ENCODE assay signal across 14 cellular contexts in genomic region chr10:89773081-89773480, GRCh38.
DNase-seq lines count a peak whose midpoint lies in the region; ATAC-seq and TF ChIP-seq lines count a peak whose summit lies in the region.
"Had no signal": no experiment of that assay in that cellular context is flagged by ENCODE, and none has a peak within 500 bp of the region (broad histone marks: within the 10 kb centered on the region; RNA-seq: fewer than 3 reads in every experiment).

No MANE protein-coding gene starts in this region.

- TF ChIP-seq CTCF in epithelial cell of proximal tubule (conservative IDR thresholded peaks at IDR 0.05; ENCODE audit: low read depth, low read length) (no peak), psoas muscle (IDR thresholded peaks at IDR 0.05) (no peak), omental fat pad (IDR thresholded peaks at IDR 0.05) (no peak), gastroesophageal sphincter (IDR thresholded peaks at IDR 0.05) (no peak)

- H3K4me1 ChIP-seq in psoas muscle (no peaks in the 10 kb centered on the region), gastroesophageal sphincter (no peaks in the 10 kb centered on the region)

- 47 to 93% (median 78%) methylated on average over 1 of the region's 1 CpG for WGBS in psoas muscle, 3 donors
- 50 to 89% methylated on average over 1 of the region's 1 CpG for WGBS in gastroesophageal sphincter (ENCODE audit: low coverage in 1 of 2), 2 donors

- TF ChIP-seq EP300 in gastroesophageal sphincter (IDR thresholded peaks at IDR 0.05): no peak

- ATAC-seq in psoas muscle: no peak
- no peak for ATAC-seq in omental fat pad (ENCODE audit: low FRiP score)
- ATAC-seq in HG02938 (IDR thresholded peaks at IDR 0.05; ENCODE audit: unreplicated experiment): no peak
- no peak for ATAC-seq in gastroesophageal sphincter

- intact Hi-C loops in psoas muscle (cut with DNase I): no loop called here

- DNase-seq in Ammon's horn (ENCODE audit: low spot score) (peak; percentile 46), M059J (ENCODE audit: low read depth) (peak; percentile 9), epithelial cell of proximal tubule (ENCODE audit: low read depth) (peak; percentile 10), kidney tubule cell (ENCODE audit: low spot score) (peak; percentile 46), psoas muscle (no peak), omental fat pad (ENCODE audit: low spot score) (no peak)
- DNase-seq: C1 segment of cervical spinal cord, EL, GOT3, NCI-H1436 treated with DMSO at 0.1 percent for 48 hours, NCI-H2081, NCI-H524 had no signal

- H3K27ac ChIP-seq in psoas muscle (no peak overlapping the region), gastroesophageal sphincter (no peak overlapping the region)

- H3K36me3 ChIP-seq in psoas muscle (ENCODE audit: insufficient read depth in 1 of 2, low read depth in 1 of 2) (peaks cover 0 to 2% of the 10 kb centered on the region in 2 donors), gastroesophageal sphincter (peaks cover 0 to 17% of the 10 kb centered on the region in 2 donors)

- H3K4me3 ChIP-seq in epithelial cell of proximal tubule (ENCODE audit: low read depth, low read length) (no peak overlapping the region), psoas muscle (no peak overlapping the region), gastroesophageal sphincter (no peak overlapping the region)

- H3K9me3 ChIP-seq in psoas muscle: peaks cover 4% of the 10 kb centered on the region
- H3K9me3 ChIP-seq in gastroesophageal sphincter: peaks cover 0 to 6% (median 0%) of the 10 kb centered on the region in 3 donors

- H3K27me3 ChIP-seq in psoas muscle (ENCODE audit: insufficient read depth in 3 of 3, low read length in 2 of 3) (no peaks in the 10 kb centered on the region), gastroesophageal sphincter (no peaks in the 10 kb centered on the region)

- TF ChIP-seq POLR2A in gastroesophageal sphincter (IDR thresholded peaks at IDR 0.05): no peak

Comparison
In these comparisons a context has a peak if more than half of its experiments do, and no peak if none do; other contexts are left out.
1. DNase-seq: peak in Ammon's horn (single experiment), M059J (single experiment), epithelial cell of proximal tubule (single experiment) and kidney tubule cell (single experiment); none in psoas muscle (0 of 2) and omental fat pad (single experiment).